ENCODE assay signal across 1 cellular context in the genomic region with DNA sequence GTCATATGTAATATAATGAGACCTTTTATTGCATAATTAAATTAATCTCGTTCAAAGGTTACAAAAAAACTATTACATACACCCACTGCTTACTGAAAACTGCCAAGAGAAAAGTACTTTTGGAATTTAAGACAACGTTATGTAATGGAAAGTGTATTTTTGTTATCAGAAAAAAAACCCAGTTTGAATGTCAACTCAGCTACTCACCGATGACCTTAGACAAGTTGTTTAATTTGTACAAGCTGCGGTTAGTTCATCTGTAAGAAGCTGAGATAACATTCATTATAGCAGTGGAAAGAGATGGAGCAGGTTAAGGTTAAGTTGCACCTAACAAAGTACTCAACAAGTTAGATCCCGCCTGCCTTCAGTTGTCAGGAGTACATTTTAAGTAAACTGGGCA.
TF ChIP-seq lines count a peak whose summit lies in the region.

No MANE protein-coding gene starts in this region.

TF ChIP-seq in GM12878, 131 proteins besides CTCF, POLR2A, EP300 and RAD21:
- TF ChIP-seq CREB1 (IDR thresholded peaks at IDR 0.05; ENCODE audit: low read depth) (no peak), ZSCAN29 (IDR thresholded peaks at IDR 0.05) (no peak), NFIC (IDR thresholded peaks at IDR 0.05; ENCODE audit: low read depth, low read length) (no peak)
- TF ChIP-seq, protein P1, sequence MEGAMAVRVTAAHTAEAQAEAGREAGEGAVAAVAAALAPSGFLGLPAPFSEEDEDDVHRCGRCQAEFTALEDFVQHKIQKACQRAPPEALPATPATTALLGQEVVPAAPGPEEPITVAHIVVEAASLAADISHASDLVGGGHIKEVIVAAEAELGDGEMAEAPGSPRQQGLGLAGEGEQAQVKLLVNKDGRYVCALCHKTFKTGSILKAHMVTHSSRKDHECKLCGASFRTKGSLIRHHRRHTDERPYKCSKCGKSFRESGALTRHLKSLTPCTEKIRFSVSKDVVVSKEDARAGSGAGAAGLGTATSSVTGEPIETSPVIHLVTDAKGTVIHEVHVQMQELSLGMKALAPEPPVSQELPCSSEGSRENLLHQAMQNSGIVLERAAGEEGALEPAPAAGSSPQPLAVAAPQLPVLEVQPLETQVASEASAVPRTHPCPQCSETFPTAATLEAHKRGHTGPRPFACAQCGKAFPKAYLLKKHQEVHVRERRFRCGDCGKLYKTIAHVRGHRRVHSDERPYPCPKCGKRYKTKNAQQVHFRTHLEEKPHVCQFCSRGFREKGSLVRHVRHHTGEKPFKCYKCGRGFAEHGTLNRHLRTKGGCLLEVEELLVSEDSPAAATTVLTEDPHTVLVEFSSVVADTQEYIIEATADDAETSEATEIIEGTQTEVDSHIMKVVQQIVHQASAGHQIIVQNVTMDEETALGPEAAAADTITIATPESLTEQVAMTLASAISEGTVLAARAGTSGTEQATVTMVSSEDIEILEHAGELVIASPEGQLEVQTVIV (IDR thresholded peaks at IDR 0.05; ENCODE audit: borderline replicate concordance, partially characterized antibody): no peak
